1 cellular context compared by ENCODE assay signal in genomic region chr3:52705688-52706686, GRCh38.
TF ChIP-seq lines count a peak whose summit lies in the region.

TSS of gene GLT8D1 (minus strand) at chr3:52705791. CDS start at chr3:52700460, 5,331 bp downstream.
TSS of gene SPCS1 (plus strand) at chr3:52706106. CDS start at chr3:52706247, 141 bp downstream.

TF ChIP-seq in HepG2, 621 proteins besides CTCF, POLR2A, EP300 and RAD21 (continued from another document and continues in another):
- TF ChIP-seq REST (IDR thresholded peaks at IDR 0.05; ENCODE audit: borderline replicate concordance in 1 of 2, low read depth in 1 of 2, low read length in 2 of 2) = no peak; a peak in 1 of 4 replicates
- TF ChIP-seq STAT5B (CRISPR knock-in tag; IDR thresholded peaks at IDR 0.05) = no peak; the same call in 1 of the 2 replicates
- TF ChIP-seq LBX2 (CRISPR knock-in tag; IDR thresholded peaks at IDR 0.05; ENCODE audit: borderline replicate concordance) = 0 out of 2 replicates have a peak, but pooled peaks have one; percentile 27
- TF ChIP-seq HNRNPL (IDR thresholded peaks at IDR 0.05; ENCODE audit: low read depth, low read length) = 0 out of 2 replicates have a peak, but pooled peaks have one; percentile 51
- TF ChIP-seq ZNF558 (CRISPR knock-in tag; IDR thresholded peaks at IDR 0.05; ENCODE audit: borderline replicate concordance) = peak; percentile 62; the same call in 1 of the 2 replicates
- TF ChIP-seq RFX3 (CRISPR knock-in tag; IDR thresholded peaks at IDR 0.05) = peak; percentile 91
- TF ChIP-seq BHLHE40 (IDR thresholded peaks at IDR 0.05; ENCODE audit: low read length) = peak; percentile 4; the same call in 1 of the 2 replicates
- peak; percentile 95 for TF ChIP-seq KAT8 (CRISPR knock-in tag; IDR thresholded peaks at IDR 0.05)
- peak; percentile 75; the same call in 1 of the 2 replicates for TF ChIP-seq ATF5 (CRISPR knock-in tag; IDR thresholded peaks at IDR 0.05; ENCODE audit: low read depth)
- peak; percentile 69 for TF ChIP-seq SALL2 (CRISPR knock-in tag; IDR thresholded peaks at IDR 0.05)
- peak; percentile 26; the same call in 1 of the 2 replicates for TF ChIP-seq MYNN (CRISPR knock-in tag; IDR thresholded peaks at IDR 0.05; ENCODE audit: low read depth)
- TF ChIP-seq NR2F6 (IDR thresholded peaks at IDR 0.05) = no peak
- TF ChIP-seq NR2F6 (CRISPR knock-in tag; IDR thresholded peaks at IDR 0.05) = no peak; the same call in 1 of the 2 replicates
- no peak for TF ChIP-seq ZNF576 (CRISPR knock-in tag; IDR thresholded peaks at IDR 0.05)
- TF ChIP-seq ARNT2 (CRISPR knock-in tag; IDR thresholded peaks at IDR 0.05; ENCODE audit: low read depth) = peak; percentile 87
- TF ChIP-seq ZNF788 (CRISPR knock-in tag; IDR thresholded peaks at IDR 0.05; ENCODE audit: borderline replicate concordance) = peak; percentile 50; the same call in 1 of the 2 replicates
- TF ChIP-seq BATF2 (CRISPR knock-in tag; IDR thresholded peaks at IDR 0.05) = no peak
- peak; percentile 85 for TF ChIP-seq ZXDC (CRISPR knock-in tag; IDR thresholded peaks at IDR 0.05)
- TF ChIP-seq EED (CRISPR knock-in tag; IDR thresholded peaks at IDR 0.05) = peak; percentile 74; the same call in 1 of the 2 replicates
- no peak for TF ChIP-seq ZUFSP (CRISPR knock-in tag; IDR thresholded peaks at IDR 0.05; ENCODE audit: borderline replicate concordance)
- TF ChIP-seq HBP1 (CRISPR knock-in tag; IDR thresholded peaks at IDR 0.05; ENCODE audit: low read depth) = peak; percentile 26; the same call in 1 of the 2 replicates
- peak; percentile 31; the same call in 1 of the 2 replicates for TF ChIP-seq DRAP1 (CRISPR knock-in tag; IDR thresholded peaks at IDR 0.05)
- peak; percentile 100 for TF ChIP-seq ARID4A (CRISPR knock-in tag; IDR thresholded peaks at IDR 0.05; ENCODE audit: borderline replicate concordance)
- TF ChIP-seq GABPA (IDR thresholded peaks at IDR 0.05; ENCODE audit: low read depth, low read length) = peak; percentile 99
- peak; percentile 93 for TF ChIP-seq GABPA (CRISPR knock-in tag; IDR thresholded peaks at IDR 0.05; ENCODE audit: low read depth)
- TF ChIP-seq ZNF589 (CRISPR knock-in tag; conservative IDR thresholded peaks at IDR 0.05) = 0 out of 2 replicates have a peak, but pooled peaks have one; percentile 37
- TF ChIP-seq ZFYVE20 (CRISPR knock-in tag; IDR thresholded peaks at IDR 0.05; ENCODE audit: borderline replicate concordance, low read depth) = peak; percentile 79; the same call in 1 of the 2 replicates
- 0 out of 2 replicates have a peak, but pooled peaks have one; percentile 23 for TF ChIP-seq ZNF775 (CRISPR knock-in tag; IDR thresholded peaks at IDR 0.05; ENCODE audit: borderline replicate concordance)
- peak; percentile 11; the same call in 1 of the 2 replicates for TF ChIP-seq GATA4 (IDR thresholded peaks at IDR 0.05; ENCODE audit: borderline replicate concordance, low read depth)
- peak; percentile 88 for TF ChIP-seq THAP11 (CRISPR knock-in tag; IDR thresholded peaks at IDR 0.05)
- no peak for TF ChIP-seq CCAR2 (optimal IDR thresholded peaks at IDR 0.05; ENCODE audit: low read depth, low read length)
- no peak for TF ChIP-seq ADNP (CRISPR knock-in tag; IDR thresholded peaks at IDR 0.05)
- TF ChIP-seq ZNF12 (CRISPR knock-in tag; IDR thresholded peaks at IDR 0.05) = peak; percentile 11; the same call in 1 of the 2 replicates
